In genomic region chr9:127198587-127198986, GRCh38 we compare ENCODE assay signal across 2 cellular contexts.
TF ChIP-seq lines count a peak whose summit lies in the region.

No MANE protein-coding gene starts in this region.

TF ChIP-seq in HCT116, 20 proteins besides CTCF, POLR2A, EP300 and RAD21 (continued from another document):
- TF ChIP-seq CEBPB (IDR thresholded peaks at IDR 0.05; ENCODE audit: low read depth), result no peak
- TF ChIP-seq ZFX (IDR thresholded peaks at IDR 0.05), result no peak
- no peak for TF ChIP-seq SP1 (IDR thresholded peaks at IDR 0.05; ENCODE audit: low read depth)
- TF ChIP-seq SRF (IDR thresholded peaks at IDR 0.05; ENCODE audit: low read depth), result no peak
- TF ChIP-seq YY1 (IDR thresholded peaks at IDR 0.05; ENCODE audit: extremely low read depth, insufficient replicate concordance, low read depth, low read length), result no peak
- TF ChIP-seq POLR2AphosphoS5 (IDR thresholded peaks at IDR 0.05; ENCODE audit: low read depth, low read length), result no peak
- TF ChIP-seq EZH2 (IDR thresholded peaks at IDR 0.05), result no peak
- no peak for TF ChIP-seq MAX (IDR thresholded peaks at IDR 0.05)
- TF ChIP-seq REST (IDR thresholded peaks at IDR 0.05; ENCODE audit: low read depth), result no peak

TF ChIP-seq in liver, 16 proteins besides CTCF, POLR2A, EP300 and RAD21 (continued from another document):
- no peak for TF ChIP-seq YY1 (IDR thresholded peaks at IDR 0.05)
- TF ChIP-seq NR2F2 (IDR thresholded peaks at IDR 0.05), result no peak
- TF ChIP-seq SP1 (IDR thresholded peaks at IDR 0.05), result no peak
- TF ChIP-seq FOXA2 (IDR thresholded peaks at IDR 0.05), result no peak
- TF ChIP-seq MAX (IDR thresholded peaks at IDR 0.05), result no peak
